In genomic region chr11:28877366-28877765, GRCh38 we compare ENCODE assay signal across 18 cellular contexts.
DNase-seq lines count a peak whose midpoint lies in the region; ATAC-seq, FAIRE-seq and TF ChIP-seq lines count a peak whose summit lies in the region.
"Had no signal": no experiment of that assay in that cellular context is flagged by ENCODE, and none has a peak within 500 bp of the region (broad histone marks: within the 10 kb centered on the region; RNA-seq: fewer than 3 reads in every experiment).

No MANE protein-coding gene starts in this region.

- BruUV-seq in HCT116 (replicated peaks; lab: Mats Ljungman, UMichigan) = no TSS peak

- H3K79me2 ChIP-seq in HCT116 (ENCODE audit: insufficient read depth, low read length) = no peaks in the 10 kb centered on the region

- peak; percentile 7 for DNase-seq in ACHN
- DNase-seq in HCT116 (ENCODE audit: low read depth, low spot score) = no peak
- DNase-seq in RCC 7860 (ENCODE audit: low spot score) = peak; percentile 20
- DNase-seq in kidney tubule cell (ENCODE audit: low spot score) = peak; percentile 65
- no peak for DNase-seq in esophagus muscularis mucosa (ENCODE audit: extremely low spot score)
- no peak for DNase-seq in islet precursor cell
- DNase-seq: BE2C; Calu3; CD4-positive, alpha-beta T cell; DMS79 treated with DMSO at 0.1 percent for 48 hours; Karpas-422; NCI-H187; NCI-H526 treated with DMSO at 0.1 percent for 48 hours; OCI-M1 had no signal

- RAD21 ChIA-PET in HCT116 (lab: Charles Lee; ENCODE audit: low non-redundant PET in 1 of 2, low total read pairs in 2 of 2, uncharacterized antibody in 2 of 2, unreplicated experiment in 2 of 2) = no interaction called here

- intact Hi-C loops in HCT116 (cut with micrococcal nuclease) = no loop called here
- intact Hi-C loops in esophagus muscularis mucosa (cut with DNase I) = no loop called here

- H2AFZ ChIP-seq in HCT116 (ENCODE audit: low read depth, low read length, poor library complexity, severe bottlenecking) = peak overlapping the region; percentile 58
- H2AFZ ChIP-seq: GM23338 had no signal

- H3K27ac ChIP-seq in HCT116 (ENCODE audit: low read depth, low read length) (no peak overlapping the region), esophagus muscularis mucosa (replicated peaks in 1 of 4) (no peak overlapping the region)
- H3K27ac ChIP-seq: SJSA1 had no signal

- no peak for TF ChIP-seq EP300 in esophagus muscularis mucosa (IDR thresholded peaks at IDR 0.05)

- H3K27me3 ChIP-seq in HCT116 (ENCODE audit: insufficient read depth, low read length) (no peaks in the 10 kb centered on the region), esophagus muscularis mucosa (no peaks in the 10 kb centered on the region)
- H3K27me3 ChIP-seq: BE2C, SJSA1 had no signal

- no peak for TF ChIP-seq RAD21 in HCT116 (IDR thresholded peaks at IDR 0.05; ENCODE audit: low read depth)

- POLR2A ChIA-PET in HCT116 (lab: Charles Lee) = no interaction called here

- H3K9me3 ChIP-seq in HCT116 (ENCODE audit: control insufficient read depth in 1 of 2, insufficient read depth in 1 of 2, low read depth in 1 of 2, low read length in 2 of 2) (no peaks in the 10 kb centered on the region), esophagus muscularis mucosa (no peaks in the 10 kb centered on the region)
- H3K9me3 ChIP-seq: BE2C, SJSA1 had no signal

- TF ChIP-seq POLR2A in HCT116 (IDR thresholded peaks at IDR 0.05; ENCODE audit: borderline replicate concordance, extremely low read depth, insufficient read depth, insufficient read length) (no peak), esophagus muscularis mucosa (IDR thresholded peaks at IDR 0.05; ENCODE audit: low read depth) (no peak)

- TF ChIP-seq CTCF in HCT116 (IDR thresholded peaks at IDR 0.05 in 2 of 3, conservative IDR thresholded peaks at IDR 0.05 in 1 of 3; ENCODE audit: borderline replicate concordance in 1 of 3, insufficient read depth in 1 of 3, low read depth in 2 of 3, low read length in 2 of 3) = no peak
- no peak for TF ChIP-seq CTCF in esophagus muscularis mucosa (IDR thresholded peaks at IDR 0.05)

- H3K4me1 ChIP-seq in HCT116 (ENCODE audit: control insufficient read depth in 1 of 2, insufficient read depth in 2 of 2, low read length in 2 of 2) (no peaks in the 10 kb centered on the region), esophagus muscularis mucosa (no peaks in the 10 kb centered on the region)
- H3K4me1 ChIP-seq: BE2C, SJSA1 had no signal

- no peaks in the 10 kb centered on the region for H4K20me1 ChIP-seq in HCT116 (ENCODE audit: insufficient read depth)

- H3K4me3 ChIP-seq in HCT116 (replicated peaks in 1 of 2; ENCODE audit: low read depth in 1 of 2, low read length in 2 of 2) = no peak overlapping the region
- no peak overlapping the region for H3K4me3 ChIP-seq in esophagus muscularis mucosa
- H3K4me3 ChIP-seq: GM23338, SJSA1 had no signal

- ATAC-seq in HCT116 = no peak
- ATAC-seq in HG03045 (IDR thresholded peaks at IDR 0.05; ENCODE audit: unreplicated experiment) = no peak
- ATAC-seq: GM23338 had no signal

- H3K36me3 ChIP-seq in HCT116 (ENCODE audit: control insufficient read depth in 1 of 2, insufficient read depth in 2 of 2, low read length in 2 of 2) (no peaks in the 10 kb centered on the region), esophagus muscularis mucosa (no peaks in the 10 kb centered on the region)
- H3K36me3 ChIP-seq: BE2C, SJSA1 had no signal

- H3K4me2 ChIP-seq in HCT116 (ENCODE audit: low read length) = no peak overlapping the region
- H3K4me2 ChIP-seq: GM23338 had no signal

- CTCF ChIA-PET in HCT116 (lab: Charles Lee) = no interaction called here

- no peak overlapping the region for H3K9ac ChIP-seq in HCT116 (ENCODE audit: low read length)

- no peaks in the 10 kb centered on the region for H3K9me2 ChIP-seq in HCT116 (ENCODE audit: insufficient read depth)

- in situ Hi-C loops in ACHN (cut with HindIII; ENCODE audit: low pct_ligation_motif_present, low pct_unique_long_range_greater_than_20kb, low sequenced_read_pairs) = no loop called here

- FAIRE-seq in RCC 7860 (lab: Jason Lieb, UNC) = no peak
- FAIRE-seq: GM12892 had no signal

TF ChIP-seq in HCT116, 20 proteins besides CTCF, POLR2A, EP300 and RAD21:
- TF ChIP-seq REST (IDR thresholded peaks at IDR 0.05; ENCODE audit: low read depth) = no peak
- no peak for TF ChIP-seq TCF7L2 (IDR thresholded peaks at IDR 0.05; ENCODE audit: borderline replicate concordance, extremely low read depth, insufficient read depth, insufficient read length)

Comparison
In these comparisons a context has a peak if more than half of its experiments do, and no peak if none do; other contexts are left out.
1. DNase-seq: peak in ACHN (single experiment), RCC 7860 (single experiment) and kidney tubule cell (single experiment); none in HCT116 (single experiment), esophagus muscularis mucosa (single experiment) and islet precursor cell (single experiment).